In the genomic region with DNA sequence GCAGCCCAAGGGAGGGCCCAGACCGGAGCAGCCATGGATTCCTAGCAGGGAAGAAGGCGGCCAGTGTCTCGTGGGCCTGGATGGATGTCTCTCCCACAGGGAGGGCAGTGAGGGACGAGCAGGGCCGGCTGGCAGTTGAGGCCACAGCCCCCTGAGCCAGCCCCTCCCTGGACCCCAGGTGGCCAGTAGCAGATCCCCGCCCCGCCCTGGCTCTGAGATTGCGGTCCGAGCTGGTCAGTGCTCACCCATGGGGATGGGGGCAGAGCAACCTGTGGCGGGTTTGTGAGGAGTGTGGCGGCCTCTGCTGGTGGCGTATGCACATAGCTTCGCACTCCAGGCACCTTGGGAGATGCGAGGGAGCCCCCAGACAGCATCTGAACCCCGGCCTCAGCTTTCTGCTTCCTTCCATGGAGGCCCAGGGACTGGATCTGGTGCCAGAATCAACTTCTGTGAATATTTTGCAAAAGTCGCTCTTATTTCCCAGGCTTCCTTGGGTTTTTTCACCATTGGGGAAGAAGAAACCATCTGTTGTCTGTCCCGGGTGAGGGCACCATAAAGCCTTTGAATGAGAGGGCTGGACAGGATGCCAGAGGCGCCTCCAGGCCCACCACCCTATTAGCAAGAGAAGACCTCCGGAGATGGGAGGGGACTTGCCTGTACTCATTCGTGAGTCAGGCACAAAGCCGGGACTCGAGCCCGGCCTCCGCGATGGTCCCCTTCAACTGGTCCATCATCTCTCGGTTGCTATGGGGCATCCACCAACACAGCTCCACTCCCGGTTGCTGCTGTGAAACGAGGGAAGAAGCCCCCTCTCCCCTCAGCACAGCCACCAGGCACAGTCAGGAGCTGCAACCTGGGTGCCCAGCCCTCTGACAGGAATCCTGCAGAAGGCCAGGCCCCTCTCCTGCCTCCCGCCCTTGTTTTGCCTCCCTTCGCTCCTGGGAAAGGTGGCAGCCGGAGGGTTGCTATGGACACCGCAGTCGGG, we compare ENCODE assay signal across 8 cellular contexts. TPM values are rescaled to one million over a fixed set of nuclear protein-coding genes. Genes with fewer than 3 reads are reported as not detected.
DNase-seq lines count a peak whose midpoint lies in the region; ATAC-seq and TF ChIP-seq lines count a peak whose summit lies in the region.

No MANE protein-coding gene starts in this region.

- no peaks in the 10 kb centered on the region for H3K4me1 Mint-ChIP-seq in nephron

- TF ChIP-seq CTCF in GM12865 (IDR thresholded peaks at IDR 0.05; ENCODE audit: insufficient read depth, low read depth, low read length, missing control alignments) (peak; percentile 93), PC-9 (conservative IDR thresholded peaks at IDR 0.05) (peak; percentile 89), nephron (IDR thresholded peaks at IDR 0.05; ENCODE audit: unreplicated experiment in 3 of 3) (peak; percentile 87 to 95 (median 93))

- POLR2A ChIA-PET in PC-9 (lab: Charles Lee; ENCODE audit: unreplicated experiment): interaction anchor here (0.6 kb wide), 1 partner anchor 58 kb away, joined by 3 read pairs; no protein-coding TSS in a partner anchor

- no peaks in the 10 kb centered on the region for H3K9me2 ChIP-seq in PC-9 (ENCODE audit: insufficient read depth)

- H3K27ac Mint-ChIP-seq in nephron: no peak overlapping the region

- H3K9me3 ChIP-seq in PC-9 (ENCODE audit: insufficient read depth, low read depth): no peaks in the 10 kb centered on the region

- no peaks in the 10 kb centered on the region for H3K79me2 ChIP-seq in PC-9 (ENCODE audit: low read depth)

- BruUV-seq in PC-9 (replicated peaks; lab: Mats Ljungman, UMichigan): no TSS peak

- CTCF ChIA-PET in PC-9 (lab: Charles Lee): interaction anchor here (0.6 to 1.9 kb wide), 5 partner anchors 172 to 473 kb away, joined by 3 to 11 read pairs (median 6); partner anchors contain the start of genes ADAM15 and UBE2Q1

- no peaks in the 10 kb centered on the region for H4K20me1 ChIP-seq in PC-9 (ENCODE audit: insufficient read depth)

- intact Hi-C loops in PC-9 (cut with micrococcal nuclease; ENCODE audit: unreplicated experiment): loop anchor here (1.0 to 10.0 kb wide), 4 partner anchors 121 to 394 kb away; no protein-coding TSS in a partner anchor

- H2AFZ ChIP-seq in PC-9: no peak overlapping the region

- H3K27me3 Mint-ChIP-seq in nephron (ENCODE audit: low read depth): peaks cover 34% of the 10 kb centered on the region

- no peaks in the 10 kb centered on the region for H3K36me3 Mint-ChIP-seq in nephron (ENCODE audit: low read depth)

- H3K9me3 Mint-ChIP-seq in nephron: no peaks in the 10 kb centered on the region

- no peak overlapping the region for H3K4me2 ChIP-seq in PC-9

- H3K27me3 ChIP-seq in PC-9 (ENCODE audit: insufficient read depth, low read depth): peaks cover 59% of the 10 kb centered on the region; the same call in 1 of the 2 replicates

- H3K4me3 Mint-ChIP-seq in nephron: no peak overlapping the region

- H3F3A ChIP-seq in PC-9 (ENCODE audit: insufficient read depth, low read depth): no peaks in the 10 kb centered on the region

- no peak for ATAC-seq in GM18861 (IDR thresholded peaks at IDR 0.05; ENCODE audit: unreplicated experiment)

- no peak overlapping the region for H3K4me3 ChIP-seq in GM12865 (ENCODE audit: low read depth, low read length)
- H3K4me3 ChIP-seq in PC-9: no peak overlapping the region

- H3K36me3 ChIP-seq in PC-9 (ENCODE audit: low read depth): no peaks in the 10 kb centered on the region

- DNase-seq in GM12865 (ENCODE audit: low read depth): peak; percentile 87
- DNase-seq in HuH-7.5 (ENCODE audit: low spot score): peak; percentile 83
- peak in 1 of 2 experiments; percentile 75 for DNase-seq in PC-9
- peak; percentile 65 for DNase-seq in activated T-cell treated with anti-CD3 and anti-CD28 coated beads for 48 hours (ENCODE audit: low read depth)
- DNase-seq in fibroblast of gingiva (ENCODE audit: low read depth): peak; percentile 44
- DNase-seq in stimulated activated naive CD4-positive, alpha-beta T cell treated with Interleukin-2 at 50 U/mL for 16 hours (lab: John Stamatoyannopoulos, UW): peak; percentile 62

- no peak overlapping the region for H3K27ac ChIP-seq in PC-9

- H3K4me1 ChIP-seq in PC-9 (replicated peaks; ENCODE audit: insufficient read depth): peaks cover 13% of the 10 kb centered on the region

RNA-seq across cellular contexts. Expression of gene KCNN3, which starts 8.6 kb away (rescaled TPM):
- 0.33 and 1.1 TPM in 2 replicates for total RNA-seq in PC-9 (2021)

RNA-seq across cellular contexts. Expression of gene PMVK, which starts 57.9 kb away (rescaled TPM):
- 27.1 and 38.2 TPM in 2 replicates for total RNA-seq in PC-9 (2021)
